29 cellular contexts compared by ENCODE assay signal in genomic region chr6:155993248-155993647, GRCh38.
"Had no signal": no experiment of that assay in that cellular context is flagged by ENCODE, and none has a peak within 500 bp of the region (broad histone marks: within the 10 kb centered on the region; RNA-seq: fewer than 3 reads in every experiment).

No MANE protein-coding gene starts in this region.

- H3K9me3 ChIP-seq: adrenal gland, body of pancreas, esophagus muscularis mucosa, gastrocnemius medialis had no signal

- H3K27ac ChIP-seq: adrenal gland, body of pancreas, esophagus muscularis mucosa, foreskin keratinocyte, gastrocnemius medialis had no signal

- H3K4me1 ChIP-seq: adrenal gland, body of pancreas, esophagus muscularis mucosa, foreskin keratinocyte, gastrocnemius medialis had no signal

- H3K4me3 ChIP-seq: adrenal gland, body of pancreas, esophagus muscularis mucosa, gastrocnemius medialis had no signal

- H3K27me3 ChIP-seq: adrenal gland, body of pancreas, esophagus muscularis mucosa, foreskin keratinocyte, gastrocnemius medialis had no signal

- H3K27me3 Mint-ChIP-seq: activated CD4-positive, alpha-beta memory T cell treated with anti-CD3 and anti-CD28 coated beads for 36 hours; activated CD4-positive, alpha-beta T cell treated with anti-CD3 and anti-CD28 coated beads for 36 hours; activated CD4-positive, alpha-beta T cell treated with anti-CD3 and anti-CD28 coated beads, Interleukin-2, amount 10 ng/mL, durations not matched to agents 24 days and 14 days; activated CD8-positive, alpha-beta memory T cell treated with anti-CD3 and anti-CD28 coated beads, Interleukin-2, amount 10 ng/mL, durations not matched to agents 7 days and 5 days; activated naive CD4-positive, alpha-beta T cell treated with anti-CD3 and anti-CD28 coated beads, Interleukin-2, amount 50 U/mL, for 24 hours had no signal

- DNase-seq: activated CD4-positive, alpha-beta memory T cell treated with anti-CD3 and anti-CD28 coated beads for 36 hours; activated CD4-positive, alpha-beta T cell treated with anti-CD3 and anti-CD28 coated beads for 36 hours; activated CD4-positive, alpha-beta T cell treated with anti-CD3 and anti-CD28 coated beads, Interleukin-2, amount 10 ng/mL, durations not matched to agents 24 days and 14 days; activated CD4-positive, CD25-positive, alpha-beta regulatory T cell; activated CD4-positive, CD25-positive, alpha-beta regulatory T cell treated with anti-CD3 and anti-CD28 coated beads, Interleukin-2, amount 50 U/mL, for 72 hours; activated CD8-positive, alpha-beta memory T cell treated with anti-CD3 and anti-CD28 coated beads, Interleukin-2, amount 10 ng/mL, durations not matched to agents 7 days and 5 days; activated CD8-positive, alpha-beta memory T cell treated with anti-CD3 and anti-CD28 coated beads, Interleukin-2, amount 50 U/mL, for 4 hours; activated CD8-positive, alpha-beta T cell treated with anti-CD3 and anti-CD28 coated beads, Interleukin-2, amount 10 ng/mL, durations not matched to agents 7 days and 5 days; activated effector memory CD4-positive, alpha-beta T cell treated with anti-CD3 and anti-CD28 coated beads, Interleukin-2, amount 50 U/mL, for 16 hours; activated naive CD4-positive, alpha-beta T cell treated with anti-CD3 and anti-CD28 coated beads for 36 hours; activated naive CD8-positive, alpha-beta T cell treated with anti-CD3 and anti-CD28 coated beads for 36 hours; activated naive CD8-positive, alpha-beta T cell treated with anti-CD3 and anti-CD28 coated beads, Interleukin-2, amount 50 U/mL, for 24 hours; activated T-cell treated with anti-CD3 and anti-CD28 coated beads, Interleukin-2, amount 50 U/mL, for 1 hour; activated T-cell treated with anti-CD3 and anti-CD28 coated beads, Interleukin-2, amount 50 U/mL, for 48 hours; adrenal gland; amygdala; aorta; body of pancreas; caudate nucleus; cortex of kidney; effector memory CD4-positive, alpha-beta T cell; endodermal cell; foreskin keratinocyte; gastrocnemius medialis; T-helper 2 cell had no signal

- H3K36me3 ChIP-seq: adrenal gland, esophagus muscularis mucosa, gastrocnemius medialis had no signal

- H3K4me3 Mint-ChIP-seq: activated CD4-positive, alpha-beta memory T cell treated with anti-CD3 and anti-CD28 coated beads for 36 hours; activated CD4-positive, alpha-beta T cell treated with anti-CD3 and anti-CD28 coated beads for 36 hours; activated CD4-positive, alpha-beta T cell treated with anti-CD3 and anti-CD28 coated beads, Interleukin-2, amount 10 ng/mL, durations not matched to agents 24 days and 14 days; activated CD8-positive, alpha-beta memory T cell treated with anti-CD3 and anti-CD28 coated beads, Interleukin-2, amount 10 ng/mL, durations not matched to agents 7 days and 5 days; activated CD8-positive, alpha-beta T cell treated with anti-CD3 and anti-CD28 coated beads, Interleukin-2, amount 10 ng/mL, durations not matched to agents 7 days and 5 days; activated naive CD4-positive, alpha-beta T cell treated with anti-CD3 and anti-CD28 coated beads for 36 hours; activated naive CD4-positive, alpha-beta T cell treated with anti-CD3 and anti-CD28 coated beads, Interleukin-2, amount 50 U/mL, for 24 hours; activated naive CD8-positive, alpha-beta T cell treated with anti-CD3 and anti-CD28 coated beads for 36 hours; activated naive CD8-positive, alpha-beta T cell treated with anti-CD3 and anti-CD28 coated beads, Interleukin-2, amount 50 U/mL, for 24 hours; activated T-helper 1 cell treated with anti-CD3 and anti-CD28 coated beads, Interleukin-12 subunit alpha, Interleukin-12 subunit beta, Interleukin-2, Interleukin-4 antibody, amounts not matched to agents 30 ng/mL and 10 ng/mL and 1 ng/mL, durations not matched to agents 14 hours and 24 hours and 36 hours; endodermal cell had no signal

- H3K36me3 Mint-ChIP-seq: activated CD4-positive, alpha-beta memory T cell treated with anti-CD3 and anti-CD28 coated beads for 36 hours; activated CD8-positive, alpha-beta memory T cell treated with anti-CD3 and anti-CD28 coated beads, Interleukin-2, amount 10 ng/mL, durations not matched to agents 7 days and 5 days; activated naive CD8-positive, alpha-beta T cell treated with anti-CD3 and anti-CD28 coated beads for 36 hours had no signal

- ATAC-seq: activated CD4-positive, alpha-beta T cell treated with anti-CD3 and anti-CD28 coated beads for 36 hours; activated CD8-positive, alpha-beta memory T cell treated with anti-CD3 and anti-CD28 coated beads, Interleukin-2, amount 10 ng/mL, durations not matched to agents 7 days and 5 days; activated CD8-positive, alpha-beta T cell treated with anti-CD3 and anti-CD28 coated beads, Interleukin-2, amount 10 ng/mL, durations not matched to agents 7 days and 5 days; activated naive CD8-positive, alpha-beta T cell treated with anti-CD3 and anti-CD28 coated beads, Interleukin-2, amount 50 U/mL, for 24 hours; body of pancreas; foreskin keratinocyte; gastrocnemius medialis had no signal

- H3K27ac Mint-ChIP-seq: activated CD4-positive, alpha-beta memory T cell treated with anti-CD3 and anti-CD28 coated beads for 36 hours; activated CD4-positive, alpha-beta T cell treated with anti-CD3 and anti-CD28 coated beads for 36 hours; activated CD4-positive, alpha-beta T cell treated with anti-CD3 and anti-CD28 coated beads, Interleukin-2, amount 10 ng/mL, durations not matched to agents 24 days and 14 days; activated CD8-positive, alpha-beta memory T cell treated with anti-CD3 and anti-CD28 coated beads, Interleukin-2, amount 10 ng/mL, durations not matched to agents 7 days and 5 days; activated CD8-positive, alpha-beta T cell treated with anti-CD3 and anti-CD28 coated beads, Interleukin-2, amount 10 ng/mL, durations not matched to agents 7 days and 5 days; activated naive CD4-positive, alpha-beta T cell treated with anti-CD3 and anti-CD28 coated beads for 36 hours; activated naive CD4-positive, alpha-beta T cell treated with anti-CD3 and anti-CD28 coated beads, Interleukin-2, amount 50 U/mL, for 24 hours; activated naive CD8-positive, alpha-beta T cell treated with anti-CD3 and anti-CD28 coated beads for 36 hours; activated naive CD8-positive, alpha-beta T cell treated with anti-CD3 and anti-CD28 coated beads, Interleukin-2, amount 50 U/mL, for 24 hours; activated T-helper 1 cell treated with anti-CD3 and anti-CD28 coated beads, Interleukin-12 subunit alpha, Interleukin-12 subunit beta, Interleukin-2, Interleukin-4 antibody, amounts not matched to agents 30 ng/mL and 10 ng/mL and 1 ng/mL, durations not matched to agents 14 hours and 24 hours and 36 hours; activated T-helper 2 cell treated with anti-CD3 and anti-CD28 coated beads, Interferon-gamma antibody, Interleukin-2, Interleukin-4, amounts not matched to agents 10 μg/mL and 5 μg/mL and 100 μg/mL, durations not matched to agents 14 hours and 24 hours and 36 hours; endodermal cell had no signal

- H3K9me3 Mint-ChIP-seq: activated CD4-positive, alpha-beta memory T cell treated with anti-CD3 and anti-CD28 coated beads for 36 hours; activated CD4-positive, alpha-beta T cell treated with anti-CD3 and anti-CD28 coated beads, Interleukin-2, amount 10 ng/mL, durations not matched to agents 24 days and 14 days; activated naive CD4-positive, alpha-beta T cell treated with anti-CD3 and anti-CD28 coated beads for 36 hours; activated naive CD4-positive, alpha-beta T cell treated with anti-CD3 and anti-CD28 coated beads, Interleukin-2, amount 50 U/mL, for 24 hours; activated naive CD8-positive, alpha-beta T cell treated with anti-CD3 and anti-CD28 coated beads for 36 hours; activated naive CD8-positive, alpha-beta T cell treated with anti-CD3 and anti-CD28 coated beads, Interleukin-2, amount 50 U/mL, for 24 hours; activated T-helper 1 cell treated with anti-CD3 and anti-CD28 coated beads, Interleukin-12 subunit alpha, Interleukin-12 subunit beta, Interleukin-2, Interleukin-4 antibody, amounts not matched to agents 30 ng/mL and 10 ng/mL and 1 ng/mL, durations not matched to agents 14 hours and 24 hours and 36 hours; activated T-helper 2 cell treated with anti-CD3 and anti-CD28 coated beads, Interferon-gamma antibody, Interleukin-2, Interleukin-4, amounts not matched to agents 10 μg/mL and 5 μg/mL and 100 μg/mL, durations not matched to agents 14 hours and 24 hours and 36 hours had no signal

- H3K4me1 Mint-ChIP-seq: activated CD4-positive, alpha-beta T cell treated with anti-CD3 and anti-CD28 coated beads for 36 hours; activated CD4-positive, alpha-beta T cell treated with anti-CD3 and anti-CD28 coated beads, Interleukin-2, amount 10 ng/mL, durations not matched to agents 24 days and 14 days; activated CD8-positive, alpha-beta memory T cell treated with anti-CD3 and anti-CD28 coated beads, Interleukin-2, amount 10 ng/mL, durations not matched to agents 7 days and 5 days; activated naive CD4-positive, alpha-beta T cell treated with anti-CD3 and anti-CD28 coated beads, Interleukin-2, amount 50 U/mL, for 24 hours; activated naive CD8-positive, alpha-beta T cell treated with anti-CD3 and anti-CD28 coated beads for 36 hours; activated naive CD8-positive, alpha-beta T cell treated with anti-CD3 and anti-CD28 coated beads, Interleukin-2, amount 50 U/mL, for 24 hours; endodermal cell had no signal
